Comparison of ENCODE assay signal across 13 cellular contexts in genomic region chr2:43513216-43513615, GRCh38.
A peak's percentile ranks its signal among the peaks of the same experiment; 100 is the strongest.
DNase-seq lines count a peak whose midpoint lies in the region; ATAC-seq and TF ChIP-seq lines count a peak whose summit lies in the region.
"Had no signal": no experiment of that assay in that cellular context is flagged by ENCODE, and none has a peak within 500 bp of the region (broad histone marks: within the 10 kb centered on the region; RNA-seq: fewer than 3 reads in every experiment).

No MANE protein-coding gene starts in this region.

- peaks cover 35% of the 10 kb centered on the region for H3K36me3 Mint-ChIP-seq in CD4-positive, alpha-beta T cell (ENCODE audit: low read depth)

- H3K27ac ChIP-seq in gastroesophageal sphincter = peak overlapping the region in 3 of 4 donors; percentile 39 to 45 (median 39)
- H3K27ac ChIP-seq in aorta (ENCODE audit: low read depth in 1 of 2, low read length in 2 of 2) = peak overlapping the region; percentile 49 to 82
- H3K27ac ChIP-seq in CD4-positive, alpha-beta T cell (ENCODE audit: low read depth, low read length) = no peak overlapping the region

- CTCF ChIA-PET in CD4-positive, alpha-beta T cell (lab: Charles Lee) = no interaction called here

- ATAC-seq in Right ventricle myocardium inferior = peak; percentile 34
- ATAC-seq in HG03095 (IDR thresholded peaks at IDR 0.05; ENCODE audit: unreplicated experiment) = peak; percentile 63
- ATAC-seq in gastroesophageal sphincter = no peak
- ATAC-seq in aorta (ENCODE audit: low FRiP score) = peak; percentile 47
- no peak for ATAC-seq in GM18858 (IDR thresholded peaks at IDR 0.05; ENCODE audit: unreplicated experiment)
- ATAC-seq in CD4-positive, alpha-beta T cell (ENCODE audit: poor library complexity) = no peak

- TF ChIP-seq CTCF in gastroesophageal sphincter (IDR thresholded peaks at IDR 0.05) (no peak), BE2C (IDR thresholded peaks at IDR 0.05; ENCODE audit: low read depth, low read length) (no peak)
- no peak for TF ChIP-seq CTCF in CD4-positive, alpha-beta T cell (IDR thresholded peaks at IDR 0.05)

- H3K4me3 ChIP-seq in gastroesophageal sphincter (no peak overlapping the region), aorta (ENCODE audit: low read length in 2 of 2) (no peak overlapping the region), BE2C (ENCODE audit: low read depth, low read length) (no peak overlapping the region)

- H3K9me3 ChIP-seq in gastroesophageal sphincter (no peaks in the 10 kb centered on the region), aorta (ENCODE audit: control insufficient read depth, low read length) (no peaks in the 10 kb centered on the region), BE2C (no peaks in the 10 kb centered on the region)
- H3K9me3 ChIP-seq in CD4-positive, alpha-beta T cell (ENCODE audit: control insufficient read depth, low read length) = no peaks in the 10 kb centered on the region

- POLR2A ChIA-PET in CD4-positive, alpha-beta T cell (lab: Charles Lee) = no interaction called here

- no peak overlapping the region for H3K27ac Mint-ChIP-seq in CD4-positive, alpha-beta T cell
- H3K27ac Mint-ChIP-seq: stimulated activated naive CD8-positive, alpha-beta T cell treated with anti-CD3 and anti-CD28 coated beads, Interleukin-15, Interleukin-2, amounts not matched to agents 100 ng/mL and 50 ng/mL, for 24 hours had no signal

- no peak overlapping the region for H3K4me3 Mint-ChIP-seq in CD4-positive, alpha-beta T cell
- H3K4me3 Mint-ChIP-seq: stimulated activated naive CD8-positive, alpha-beta T cell treated with anti-CD3 and anti-CD28 coated beads, Interleukin-15, Interleukin-2, amounts not matched to agents 100 ng/mL and 50 ng/mL, for 24 hours had no signal

- H3K27me3 ChIP-seq in gastroesophageal sphincter = no peaks in the 10 kb centered on the region
- no peaks in the 10 kb centered on the region for H3K27me3 ChIP-seq in aorta (ENCODE audit: control insufficient read depth in 1 of 2, insufficient read depth in 2 of 2, low read length in 1 of 2)
- no peaks in the 10 kb centered on the region for H3K27me3 ChIP-seq in BE2C
- H3K27me3 ChIP-seq in CD4-positive, alpha-beta T cell (ENCODE audit: control insufficient read depth, insufficient read depth, low read length) = no peaks in the 10 kb centered on the region

- H3K36me3 ChIP-seq in gastroesophageal sphincter = peaks cover 0 to 3% of the 10 kb centered on the region in 2 donors
- H3K36me3 ChIP-seq in aorta (ENCODE audit: control insufficient read depth in 1 of 2, insufficient read depth in 2 of 2, low read length in 1 of 2) = no peaks in the 10 kb centered on the region
- no peaks in the 10 kb centered on the region for H3K36me3 ChIP-seq in BE2C

- no peaks in the 10 kb centered on the region for H3K27me3 Mint-ChIP-seq in CD4-positive, alpha-beta T cell
- H3K27me3 Mint-ChIP-seq: stimulated activated naive CD8-positive, alpha-beta T cell treated with anti-CD3 and anti-CD28 coated beads, Interleukin-15, Interleukin-2, amounts not matched to agents 100 ng/mL and 50 ng/mL, for 24 hours had no signal

- no peaks in the 10 kb centered on the region for H3K9me3 Mint-ChIP-seq in CD4-positive, alpha-beta T cell
- H3K9me3 Mint-ChIP-seq: stimulated activated naive CD8-positive, alpha-beta T cell treated with anti-CD3 and anti-CD28 coated beads, Interleukin-15, Interleukin-2, amounts not matched to agents 100 ng/mL and 50 ng/mL, for 24 hours had no signal

- no peak for TF ChIP-seq EP300 in gastroesophageal sphincter (IDR thresholded peaks at IDR 0.05)

- intact Hi-C loops in Right ventricle myocardium inferior (cut with DNase I) = no loop called here
- intact Hi-C loops in cardiac septum (cut with DNase I) = no loop called here
- intact Hi-C loops in aorta (cut with DNase I) = no loop called here
- intact Hi-C loops in CD4-positive, alpha-beta T cell (cut with DNase I, micrococcal nuclease) = no loop called here

- DNase-seq in Right ventricle myocardium inferior (ENCODE audit: missing footprints) (no peak), cardiac septum (ENCODE audit: low spot score) (no peak), aorta (no peak), BE2C (no peak)
- no peak for DNase-seq in CD4-positive, alpha-beta T cell
- DNase-seq: activated gamma-delta T cell treated with Interleukin-2 at 50 U/mL for 16 hours, DND-41, hypothalamus, NCI-H510A treated with DMSO at 0.1 percent for 48 hours had no signal

- no peak for TF ChIP-seq POLR2A in gastroesophageal sphincter (IDR thresholded peaks at IDR 0.05)

- H3K4me1 Mint-ChIP-seq in CD4-positive, alpha-beta T cell (ENCODE audit: low read depth) = peaks cover 44% of the 10 kb centered on the region

- H3K4me1 ChIP-seq in gastroesophageal sphincter (peaks cover 16 to 46% (median 22%) of the 10 kb centered on the region in 3 donors), aorta (ENCODE audit: control insufficient read depth in 1 of 2, insufficient read depth in 2 of 2, low read length in 2 of 2) (peaks cover 1 to 2% of the 10 kb centered on the region in 2 donors), BE2C (peaks cover 18% of the 10 kb centered on the region)

Comparison
In these comparisons a context has a peak if more than half of its experiments do, and no peak if none do; other contexts are left out.
1. ATAC-seq: peak in Right ventricle myocardium inferior (single experiment), HG03095 (single experiment) and aorta (single experiment); none in gastroesophageal sphincter (single experiment), GM18858 (single experiment) and CD4-positive, alpha-beta T cell (single experiment).